Comparison of ENCODE assay signal across 1 cellular context in the genomic region with DNA sequence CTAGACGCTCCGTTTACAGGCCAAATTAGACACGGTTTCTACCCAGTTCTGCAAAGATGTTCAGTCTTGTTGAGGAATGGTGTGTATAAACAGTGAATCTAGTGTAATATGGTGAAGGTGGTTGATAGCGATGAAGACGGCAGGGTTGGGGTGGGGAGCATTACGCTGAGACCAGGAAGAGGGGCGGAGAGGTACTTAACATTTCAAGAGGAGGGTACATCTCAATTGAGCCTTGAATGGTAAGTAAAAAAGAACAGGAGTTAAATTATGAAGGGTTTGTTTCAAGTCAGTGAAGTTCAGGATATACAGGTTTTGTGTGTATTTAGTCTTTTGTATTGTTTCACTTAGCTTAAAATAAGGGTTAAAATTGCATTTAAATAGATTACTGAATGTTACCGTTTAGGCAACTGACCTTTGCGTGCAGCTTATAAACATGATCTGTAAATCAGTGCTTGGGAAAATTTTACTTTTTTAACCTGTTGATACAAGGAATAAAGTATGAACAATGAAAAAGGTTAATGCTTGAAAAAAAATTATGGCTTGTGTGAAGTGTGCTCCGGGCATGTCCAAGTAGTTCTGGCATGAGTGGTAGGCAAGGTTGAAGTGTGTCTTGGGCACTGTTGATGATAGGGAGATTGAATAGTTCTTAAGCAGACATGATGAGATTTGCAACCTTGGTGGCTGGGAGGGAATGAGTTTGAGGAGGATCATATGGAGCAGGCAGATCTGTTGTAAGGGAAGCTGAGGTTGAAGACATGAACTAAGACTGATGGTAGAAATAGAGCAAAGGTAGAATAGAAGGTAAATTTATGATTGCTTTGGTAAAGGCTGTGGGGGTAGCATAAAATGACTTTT.
TF ChIP-seq lines count a peak whose summit lies in the region.

No MANE protein-coding gene starts in this region.

TF ChIP-seq in neural cell, 6 proteins besides CTCF, POLR2A, EP300 and RAD21 (continued from another document):
- TF ChIP-seq, protein P1, sequence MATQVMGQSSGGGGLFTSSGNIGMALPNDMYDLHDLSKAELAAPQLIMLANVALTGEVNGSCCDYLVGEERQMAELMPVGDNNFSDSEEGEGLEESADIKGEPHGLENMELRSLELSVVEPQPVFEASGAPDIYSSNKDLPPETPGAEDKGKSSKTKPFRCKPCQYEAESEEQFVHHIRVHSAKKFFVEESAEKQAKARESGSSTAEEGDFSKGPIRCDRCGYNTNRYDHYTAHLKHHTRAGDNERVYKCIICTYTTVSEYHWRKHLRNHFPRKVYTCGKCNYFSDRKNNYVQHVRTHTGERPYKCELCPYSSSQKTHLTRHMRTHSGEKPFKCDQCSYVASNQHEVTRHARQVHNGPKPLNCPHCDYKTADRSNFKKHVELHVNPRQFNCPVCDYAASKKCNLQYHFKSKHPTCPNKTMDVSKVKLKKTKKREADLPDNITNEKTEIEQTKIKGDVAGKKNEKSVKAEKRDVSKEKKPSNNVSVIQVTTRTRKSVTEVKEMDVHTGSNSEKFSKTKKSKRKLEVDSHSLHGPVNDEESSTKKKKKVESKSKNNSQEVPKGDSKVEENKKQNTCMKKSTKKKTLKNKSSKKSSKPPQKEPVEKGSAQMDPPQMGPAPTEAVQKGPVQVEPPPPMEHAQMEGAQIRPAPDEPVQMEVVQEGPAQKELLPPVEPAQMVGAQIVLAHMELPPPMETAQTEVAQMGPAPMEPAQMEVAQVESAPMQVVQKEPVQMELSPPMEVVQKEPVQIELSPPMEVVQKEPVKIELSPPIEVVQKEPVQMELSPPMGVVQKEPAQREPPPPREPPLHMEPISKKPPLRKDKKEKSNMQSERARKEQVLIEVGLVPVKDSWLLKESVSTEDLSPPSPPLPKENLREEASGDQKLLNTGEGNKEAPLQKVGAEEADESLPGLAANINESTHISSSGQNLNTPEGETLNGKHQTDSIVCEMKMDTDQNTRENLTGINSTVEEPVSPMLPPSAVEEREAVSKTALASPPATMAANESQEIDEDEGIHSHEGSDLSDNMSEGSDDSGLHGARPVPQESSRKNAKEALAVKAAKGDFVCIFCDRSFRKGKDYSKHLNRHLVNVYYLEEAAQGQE (IDR thresholded peaks at IDR 0.05; ENCODE audit: borderline replicate concordance) = no peak
- no peak for TF ChIP-seq MXI1 (conservative IDR thresholded peaks at IDR 0.05; ENCODE audit: poor library complexity, severe bottlenecking)
- no peak for TF ChIP-seq POLR2AphosphoS5 (IDR thresholded peaks at IDR 0.05)
- no peak for TF ChIP-seq EZH2 (IDR thresholded peaks at IDR 0.05; ENCODE audit: borderline replicate concordance, insufficient read depth, low read length, poor library complexity, severe bottlenecking)
- no peak for TF ChIP-seq TAF1 (IDR thresholded peaks at IDR 0.05; ENCODE audit: low read depth)
